In genomic region chr5:133456933-133457402, GRCh38 we compare ENCODE assay signal across 17 cellular contexts.
DNase-seq lines count a peak whose midpoint lies in the region; ATAC-seq and TF ChIP-seq lines count a peak whose summit lies in the region.
"Had no signal": no experiment of that assay in that cellular context is flagged by ENCODE, and none has a peak within 500 bp of the region (broad histone marks: within the 10 kb centered on the region; RNA-seq: fewer than 3 reads in every experiment).

No MANE protein-coding gene starts in this region.

- no peak overlapping the region for H3K23ac ChIP-seq in IMR-90 (ENCODE audit: low read depth, low read length)

- no TSS peak for BruUV-seq in IMR-90 (replicated peaks; lab: Mats Ljungman, UMichigan)

- CTCF ChIA-PET in IMR-90 (lab: Yijun Ruan, JAX) (no interaction called here), WTC11 (lab: Charles Lee) (interaction anchor here (1.7 to 2.2 kb wide), 3 partner anchors 33 to 115 kb away, joined by 4 to 12 read pairs (median 9); no protein-coding TSS in a partner anchor)

- POLR2A ChIA-PET in IMR-90 (lab: Charles Lee; ENCODE audit: unreplicated experiment) (no interaction called here), WTC11 (lab: Charles Lee) (interaction anchor here (1.0 kb wide), 1 partner anchor 36 kb away, joined by 3 read pairs; no protein-coding TSS in a partner anchor)

- no peak overlapping the region for H3K4me2 ChIP-seq in IMR-90 (ENCODE audit: low read depth, low read length)

- no peak overlapping the region for H3K27ac ChIP-seq in IMR-90 (ENCODE audit: insufficient read depth, low read length)
- H3K27ac ChIP-seq: ovary, skin epidermis had no signal

- H3K18ac ChIP-seq in IMR-90 (ENCODE audit: low read depth, low read length): no peak overlapping the region

- peaks cover 20% of the 10 kb centered on the region for H3K4me1 Mint-ChIP-seq in WTC11
- H3K4me1 Mint-ChIP-seq: activated B cell treated with CpG ODN at 0.5 μM for 24 hours had no signal

- 79% methylated on average over 2 of the region's 4 CpGs; no CpG with 5 or more reads in 1 of the 2 experiments for WGBS in IMR-90 (ENCODE audit: extremely low coverage in 2 of 2, insufficient read length in 1 of 2), 2 experiments

- H2AFZ ChIP-seq in IMR-90 (replicated peaks; ENCODE audit: low read length, poor library complexity): no peak overlapping the region

- ATAC-seq in IMR-90 (ENCODE audit: low read depth) (no peak), WTC11 (no peak)
- ATAC-seq: T-cell had no signal

- H2BK120ac ChIP-seq in IMR-90 (ENCODE audit: low read depth, low read length): no peak overlapping the region

- intact Hi-C loops in IMR-90 (cut with micrococcal nuclease): no loop called here

- no peak overlapping the region for H2BK15ac ChIP-seq in IMR-90 (ENCODE audit: low read depth, low read length)

- H3K9me3 Mint-ChIP-seq in WTC11: no peaks in the 10 kb centered on the region
- H3K9me3 Mint-ChIP-seq: activated B cell treated with CpG ODN at 0.5 μM for 24 hours, H9, T-cell had no signal

- H3K27me3 Mint-ChIP-seq in WTC11 (ENCODE audit: low read depth): no peaks in the 10 kb centered on the region
- H3K27me3 Mint-ChIP-seq: T-cell had no signal

- DNase-seq in IMR-90 (no peak), SKM-1 treated with dmso at 0.1 percent for 144 hours (lab: John Stamatoyannopoulos, UW; ENCODE audit: unreplicated experiment) (peak; percentile 1), fibroblast of villous mesenchyme (ENCODE audit: low read depth) (peak; percentile 85), ureter (ENCODE audit: low spot score) (peak; percentile 76), WTC11 (ENCODE audit: low spot score) (no peak), NCI-H2081 (lab: John Stamatoyannopoulos, UW) (no peak), NCI-H510A treated with DMSO at 0.1 percent for 48 hours (lab: John Stamatoyannopoulos, UW) (no peak)
- DNase-seq: activated B cell treated with CpG ODN at 0.5 μM for 24 hours; activated naive CD4-positive, alpha-beta T cell treated with anti-CD3 and anti-CD28 coated beads, Interleukin-2, amount 50 U/mL, for 16 hours; CD4-positive, alpha-beta memory T cell; kidney glomerular epithelial cell; NCI-H446; ovary; stimulated activated naive CD4-positive, alpha-beta T cell treated with Interleukin-2 at 50 U/mL for 16 hours; T-cell had no signal

- no peak overlapping the region for H3K4me3 Mint-ChIP-seq in WTC11
- H3K4me3 Mint-ChIP-seq: activated B cell treated with CpG ODN at 0.5 μM for 24 hours, H9, T-cell had no signal

- no peak overlapping the region for H4K91ac ChIP-seq in IMR-90 (ENCODE audit: insufficient read depth, low read depth, low read length)

- H3K9me1 ChIP-seq in IMR-90 (ENCODE audit: insufficient read depth, low read length): no peaks in the 10 kb centered on the region

- H3K14ac ChIP-seq in IMR-90 (replicated peaks; ENCODE audit: low read depth, low read length): no peak overlapping the region

- no peak overlapping the region for H2BK20ac ChIP-seq in IMR-90 (ENCODE audit: low read depth, low read length)

- dilution Hi-C loops in IMR-90 (cut with HindIII; ENCODE audit: low sequenced_read_pairs, unreplicated experiment): no loop called here

- H4K8ac ChIP-seq in IMR-90 (ENCODE audit: low read depth in 2 of 2, low read length in 2 of 2): no peak overlapping the region

- H3K27ac Mint-ChIP-seq in WTC11: no peak overlapping the region
- H3K27ac Mint-ChIP-seq: activated B cell treated with CpG ODN at 0.5 μM for 24 hours; CD4-positive, alpha-beta memory T cell; H9; T-cell had no signal

- no peak overlapping the region for H2BK5ac ChIP-seq in IMR-90 (ENCODE audit: low read depth, low read length, poor library complexity, severe bottlenecking)

- H4K5ac ChIP-seq in IMR-90 (ENCODE audit: low read depth, low read length): no peak overlapping the region

- H2AK5ac ChIP-seq in IMR-90 (ENCODE audit: low read depth, low read length): no peak overlapping the region

- H3K79me1 ChIP-seq in IMR-90 (ENCODE audit: low read depth in 1 of 2, low read length in 2 of 2): no peaks in the 10 kb centered on the region

- H2AK9ac ChIP-seq in IMR-90 (replicated peaks; ENCODE audit: low read depth, low read length, poor library complexity): no peak overlapping the region

- H3K9ac ChIP-seq in IMR-90 (ENCODE audit: low read depth, low read length): no peak overlapping the region

- H3K9me3 ChIP-seq in IMR-90 (ENCODE audit: control insufficient read depth, insufficient read depth, low read length): no peaks in the 10 kb centered on the region
- H3K9me3 ChIP-seq: ovary had no signal

- in situ Hi-C loops in IMR-90 (cut with MboI; ENCODE audit: low sequenced_read_pairs): no loop called here

- no peaks in the 10 kb centered on the region for H3K4me1 ChIP-seq in IMR-90 (ENCODE audit: control insufficient read depth, insufficient read depth, low read length)

- no peaks in the 10 kb centered on the region for H4K20me1 ChIP-seq in IMR-90 (ENCODE audit: insufficient read depth, low read length)

- no peak for TF ChIP-seq POLR2A in IMR-90 (IDR thresholded peaks at IDR 0.05; ENCODE audit: low read depth, low read length)

- H3K36me3 ChIP-seq in IMR-90 (ENCODE audit: control insufficient read depth, insufficient read depth, low read length): no peaks in the 10 kb centered on the region
- H3K36me3 ChIP-seq: ovary had no signal

- no peak overlapping the region for H3K4ac ChIP-seq in IMR-90 (ENCODE audit: low read depth, low read length)

- no peaks in the 10 kb centered on the region for H3K36me3 Mint-ChIP-seq in WTC11
- H3K36me3 Mint-ChIP-seq: CD4-positive, alpha-beta memory T cell; T-cell had no signal

- peaks cover 2% of the 10 kb centered on the region; the same call in 1 of the 2 replicates for H3K27me3 ChIP-seq in IMR-90 (ENCODE audit: control insufficient read depth, insufficient read depth, low read length)
- H3K27me3 ChIP-seq: ovary had no signal

- H3K56ac ChIP-seq in IMR-90 (ENCODE audit: extremely low read depth, insufficient read depth, low read length): no peak overlapping the region

- H3K4me3 ChIP-seq in IMR-90 (ENCODE audit: insufficient read depth, low read depth, low read length): no peak overlapping the region
- no peak overlapping the region for H3K4me3 ChIP-seq in fibroblast of villous mesenchyme (ENCODE audit: low read depth, low read length)
- H3K4me3 ChIP-seq: ovary, skin epidermis had no signal

- TF ChIP-seq CTCF in IMR-90 (conservative IDR thresholded peaks at IDR 0.05; ENCODE audit: low read depth, low read length) (no peak), fibroblast of villous mesenchyme (IDR thresholded peaks at IDR 0.05; ENCODE audit: insufficient read depth, low read depth, low read length) (no peak), WTC11 (IDR thresholded peaks at IDR 0.05) (no peak)

- TF ChIP-seq RAD21 in IMR-90 (IDR thresholded peaks at IDR 0.05; ENCODE audit: low read length): no peak

TF ChIP-seq in IMR-90, 13 proteins besides CTCF, POLR2A, EP300 and RAD21:
- TF ChIP-seq RFX5 (IDR thresholded peaks at IDR 0.05; ENCODE audit: low read depth, low read length) (no peak), CEBPB (IDR thresholded peaks at IDR 0.05; ENCODE audit: low read depth, low read length) (0 out of 2 replicates have a peak, but pooled peaks have one; percentile 2)
TF ChIP-seq in IMR-90: peak in this region for 1.

TF ChIP-seq in WTC11, 78 proteins besides CTCF, POLR2A, EP300 and RAD21 (continues in another document):
- TF ChIP-seq EMX1 (CRISPR knock-in tag; IDR thresholded peaks at IDR 0.05): no peak
- no peak for TF ChIP-seq ZNF281 (CRISPR knock-in tag; IDR thresholded peaks at IDR 0.05)
- no peak for TF ChIP-seq GTF2I (CRISPR knock-in tag; conservative IDR thresholded peaks at IDR 0.05)
- TF ChIP-seq TCF7 (CRISPR knock-in tag; IDR thresholded peaks at IDR 0.05; ENCODE audit: low read depth): no peak
- TF ChIP-seq, protein P1, sequence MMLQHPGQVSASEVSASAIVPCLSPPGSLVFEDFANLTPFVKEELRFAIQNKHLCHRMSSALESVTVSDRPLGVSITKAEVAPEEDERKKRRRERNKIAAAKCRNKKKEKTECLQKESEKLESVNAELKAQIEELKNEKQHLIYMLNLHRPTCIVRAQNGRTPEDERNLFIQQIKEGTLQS (CRISPR knock-in tag; conservative IDR thresholded peaks at IDR 0.05): no peak
- no peak for TF ChIP-seq NFATC4 (CRISPR knock-in tag; IDR thresholded peaks at IDR 0.05)
- no peak for TF ChIP-seq SMAD3 (CRISPR knock-in tag; IDR thresholded peaks at IDR 0.05; ENCODE audit: borderline replicate concordance)
- no peak for TF ChIP-seq SP1 (CRISPR knock-in tag; conservative IDR thresholded peaks at IDR 0.05)

Comparison
In these comparisons a context has a peak if more than half of its experiments do, and no peak if none do; other contexts are left out.
1. DNase-seq: peak in SKM-1 treated with dmso at 0.1 percent for 144 hours (single experiment), fibroblast of villous mesenchyme (single experiment) and ureter (single experiment); none in IMR-90 (single experiment), WTC11 (single experiment), NCI-H2081 (0 of 2) and NCI-H510A treated with DMSO at 0.1 percent for 48 hours (single experiment).